ENCODE assay signal across 29 cellular contexts in genomic region chr3:184192889-184193288, GRCh38. TPM values are rescaled to one million over a fixed set of nuclear protein-coding genes. Genes with fewer than 3 reads are reported as not detected.
"Had no signal": no experiment of that assay in that cellular context is flagged by ENCODE, and none has a peak within 500 bp of the region (broad histone marks: within the 10 kb centered on the region; RNA-seq: fewer than 3 reads in every experiment).

No MANE protein-coding gene starts in this region.

- H3K36me3 ChIP-seq: uterus had no signal

- H3K27me3 Mint-ChIP-seq: naive thymus-derived CD8-positive, alpha-beta T cell; stimulated activated naive CD8-positive, alpha-beta T cell treated with anti-CD3 and anti-CD28 coated beads, Interleukin-15, amount 100 ng/mL, for 72 hours; type B pancreatic cell had no signal

- H3K9me3 ChIP-seq: left lung, lower lobe of right lung, psoas muscle, right atrium auricular region, right lobe of liver, tibial nerve, uterus had no signal

- H3K27me3 ChIP-seq: left lung, right atrium auricular region, right lobe of liver, tibial nerve, uterus had no signal

- H3K79me2 ChIP-seq: parathyroid adenoma had no signal

- H2AFZ ChIP-seq: parathyroid adenoma had no signal

- DNase-seq: hypothalamus; immature natural killer cell; kidney; left colon; lower lobe of right lung; mammary epithelial cell; mesenchymal stem cell; naive thymus-derived CD8-positive, alpha-beta T cell; nucleus accumbens; psoas muscle; right lobe of liver; stimulated activated CD4-positive, alpha-beta T cell treated with anti-CD3 and anti-CD28 coated beads, Interleukin-12 subunit alpha, Interleukin-12 subunit beta, amount 100 ng/mL, for 4 hours; stimulated activated CD4-positive, alpha-beta T cell treated with anti-CD3 and anti-CD28 coated beads, Interleukin-15, amount 100 ng/mL, for 24 hours; stimulated activated CD4-positive, alpha-beta T cell treated with anti-CD3 and anti-CD28 coated beads, Interleukin-2, amount 100 ng/mL, for 24 hours; stimulated activated CD4-positive, alpha-beta T cell treated with anti-CD3 and anti-CD28 coated beads, Interleukin-4, amount 100 ng/mL, for 1 hour; stimulated activated naive CD4-positive, alpha-beta T cell treated with Interleukin-2 at 50 U/mL for 16 hours; stimulated activated naive CD8-positive, alpha-beta T cell treated with anti-CD3 and anti-CD28 coated beads, Interleukin-15, amount 100 ng/mL, for 72 hours; substantia nigra; uterus had no signal

- ATAC-seq: left colon; left lung; lower lobe of right lung; naive thymus-derived CD8-positive, alpha-beta T cell; right lobe of liver; stimulated activated naive CD8-positive, alpha-beta T cell treated with anti-CD3 and anti-CD28 coated beads, Interleukin-15, amount 100 ng/mL, for 72 hours had no signal

- H3K27ac ChIP-seq: left lung, lower lobe of right lung, parathyroid adenoma, psoas muscle, right atrium auricular region, right lobe of liver, skin epidermis, tibial nerve, uterus had no signal

- H3K4me3 ChIP-seq: left lung, lower lobe of right lung, psoas muscle, right atrium auricular region, right lobe of liver, skin epidermis, tibial nerve, uterus had no signal

- H3K4me1 ChIP-seq: right lobe of liver had no signal

- H3K4me3 Mint-ChIP-seq: immature natural killer cell; naive thymus-derived CD8-positive, alpha-beta T cell; nephron; neural crest cell; stimulated activated naive CD8-positive, alpha-beta T cell treated with anti-CD3 and anti-CD28 coated beads, Interleukin-15, amount 100 ng/mL, for 72 hours; type B pancreatic cell had no signal

- H3K27ac Mint-ChIP-seq: nephron; stimulated activated naive CD8-positive, alpha-beta T cell treated with anti-CD3 and anti-CD28 coated beads, Interleukin-15, amount 100 ng/mL, for 72 hours; type B pancreatic cell had no signal

- H3K9ac ChIP-seq: parathyroid adenoma had no signal

- H3K9me3 Mint-ChIP-seq: immature natural killer cell; naive thymus-derived CD8-positive, alpha-beta T cell; nephron; neural crest cell; stimulated activated naive CD8-positive, alpha-beta T cell treated with anti-CD3 and anti-CD28 coated beads, Interleukin-15, amount 100 ng/mL, for 72 hours; type B pancreatic cell had no signal

RNA-seq across cellular contexts. Expression of gene VWA5B2, which starts 36.5 kb away (rescaled TPM):
- total RNA-seq: mucosa of gallbladder, right atrium auricular region, ureter had no signal
- polyA plus RNA-seq: immature natural killer cell had no signal
